Comparison of ENCODE assay signal across 8 cellular contexts in the genomic region with DNA sequence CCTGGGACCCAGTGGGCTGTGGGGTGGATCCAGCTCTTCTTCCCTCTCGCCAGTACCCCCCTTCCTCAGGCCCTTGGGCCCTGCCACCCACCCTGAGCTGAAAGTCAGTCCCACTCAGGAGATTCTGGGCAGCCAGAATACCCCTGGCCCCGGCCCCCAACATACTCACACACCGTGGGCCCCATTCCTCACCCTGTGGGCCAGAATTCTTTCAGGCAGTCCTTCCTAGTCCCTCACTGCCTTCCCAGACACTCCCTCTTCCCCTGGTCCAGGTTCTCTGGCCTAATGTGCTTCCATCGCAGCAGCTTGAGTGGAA. TPM values are rescaled to one million over a fixed set of nuclear protein-coding genes. Genes with fewer than 3 reads are reported as not detected.
DNase-seq lines count a peak whose midpoint lies in the region; ATAC-seq and TF ChIP-seq lines count a peak whose summit lies in the region.

No MANE protein-coding gene starts in this region.

- DNase-seq in CD14-positive monocyte (ENCODE audit: low spot score) (no peak), MM.1S (no peak), trophoblast cell (no peak), COR-L47 (lab: John Stamatoyannopoulos, UW) (no peak), DMS153 treated with DMSO at 0.1 percent for 48 hours (lab: John Stamatoyannopoulos, UW; ENCODE audit: unreplicated experiment) (no peak)

- H3K36me3 ChIP-seq in MM.1S (replicated peaks; ENCODE audit: insufficient read depth, low read length) = no peaks in the 10 kb centered on the region
- no peaks in the 10 kb centered on the region for H3K36me3 ChIP-seq in trophoblast cell (ENCODE audit: control insufficient read depth in 1 of 2, insufficient read depth in 2 of 2, low read length in 2 of 2)

- H3K27me3 Mint-ChIP-seq in CD14-positive monocyte (ENCODE audit: low read depth in 3 of 3) = peaks cover 2 to 6% (median 4%) of the 10 kb centered on the region in 3 donors
- no peaks in the 10 kb centered on the region for H3K27me3 Mint-ChIP-seq in dendritic cell treated with granulocyte-macrophage colony-stimulating factor and Interleukin-4, amounts not matched to agents 40 ng/mL and 50 ng/mL, for 4 days

- TF ChIP-seq CTCF in CD14-positive monocyte (IDR thresholded peaks at IDR 0.05) (no peak), MM.1S (IDR thresholded peaks at IDR 0.05; ENCODE audit: low read length) (no peak)

- H3K27ac ChIP-seq in MM.1S (ENCODE audit: low read length) (no peak overlapping the region), trophoblast cell (ENCODE audit: low read depth, low read length) (no peak overlapping the region)

- H2BK12ac ChIP-seq in trophoblast cell (ENCODE audit: low read length) = no peak overlapping the region

- H3K9ac ChIP-seq in MM.1S (ENCODE audit: low read length) (peak overlapping the region; percentile 58; the same call in 1 of the 2 replicates), trophoblast cell (ENCODE audit: low read length) (no peak overlapping the region)

- H3F3A ChIP-seq in MM.1S (ENCODE audit: insufficient read depth, low read length) = peaks cover 24% of the 10 kb centered on the region

- H3K18ac ChIP-seq in trophoblast cell (ENCODE audit: low read length) = no peak overlapping the region

- H2BK120ac ChIP-seq in trophoblast cell (ENCODE audit: insufficient read depth, low read length, poor library complexity) = no peak overlapping the region

- no peak overlapping the region for H3K23ac ChIP-seq in trophoblast cell (ENCODE audit: low read length)

- H4K91ac ChIP-seq in trophoblast cell (ENCODE audit: low read depth, low read length) = peak overlapping the region; percentile 20

- H2BK5ac ChIP-seq in trophoblast cell (ENCODE audit: low read depth, low read length, poor library complexity) = no peak overlapping the region

- H3K79me2 ChIP-seq in MM.1S (ENCODE audit: low read length) (peaks cover 6% of the 10 kb centered on the region; the same call in 1 of the 2 replicates), trophoblast cell (ENCODE audit: control insufficient read depth, insufficient read depth, low read length, poor library complexity) (peaks cover 9% of the 10 kb centered on the region)

- peak overlapping the region; percentile 53 for H2AK5ac ChIP-seq in trophoblast cell (ENCODE audit: low read length)

- peaks cover 19% of the 10 kb centered on the region for H3K79me1 ChIP-seq in trophoblast cell (ENCODE audit: low read length)

- no peak overlapping the region for H4K8ac ChIP-seq in trophoblast cell (ENCODE audit: low read depth, low read length)

- H2AFZ ChIP-seq in MM.1S (ENCODE audit: low read length) = peak overlapping the region; percentile 68
- peak overlapping the region; percentile 33 for H2AFZ ChIP-seq in trophoblast cell (ENCODE audit: insufficient read depth, low read length, poor library complexity)

- ATAC-seq in HG03442 (IDR thresholded peaks at IDR 0.05; ENCODE audit: unreplicated experiment) (no peak), GM21447 (IDR thresholded peaks at IDR 0.05; ENCODE audit: unreplicated experiment) (no peak)

- H3K9me3 Mint-ChIP-seq in CD14-positive monocyte = peaks cover 0 to 2% (median 0%) of the 10 kb centered on the region in 7 donors
- no peaks in the 10 kb centered on the region for H3K9me3 Mint-ChIP-seq in dendritic cell treated with granulocyte-macrophage colony-stimulating factor and Interleukin-4, amounts not matched to agents 40 ng/mL and 50 ng/mL, for 4 days

- H3K9me3 ChIP-seq in MM.1S (replicated peaks; ENCODE audit: insufficient read depth, low read length) (no peaks in the 10 kb centered on the region), trophoblast cell (ENCODE audit: insufficient read depth, low read depth, low read length) (no peaks in the 10 kb centered on the region)

- H3K27me3 ChIP-seq in MM.1S (replicated peaks; ENCODE audit: insufficient read depth, low read length) (no peaks in the 10 kb centered on the region), trophoblast cell (ENCODE audit: insufficient read depth, low read length) (no peaks in the 10 kb centered on the region)

- intact Hi-C loops in CD14-positive monocyte (cut with micrococcal nuclease) = loop anchor here in 1 of 2 donors (2.0 kb wide), 1 partner anchor 14 kb away; no protein-coding TSS in a partner anchor
- intact Hi-C loops in dendritic cell treated with granulocyte-macrophage colony-stimulating factor and Interleukin-4, amounts not matched to agents 40 ng/mL and 50 ng/mL, for 4 days (cut with micrococcal nuclease) = loop anchor here (10.0 kb wide), 1 partner anchor 228 kb away; a partner anchor contains a TSS

- no peaks in the 10 kb centered on the region for H4K20me1 ChIP-seq in MM.1S (ENCODE audit: insufficient read depth, low read length)

- H3K9me2 ChIP-seq in MM.1S (replicated peaks; ENCODE audit: insufficient read depth, low read length) = no peaks in the 10 kb centered on the region

- no CpG with 5 or more reads among the region's 4 CpGs for WGBS in trophoblast cell (ENCODE audit: extremely low coverage, insufficient coverage, insufficient read length)

- H3K4me3 ChIP-seq in MM.1S (ENCODE audit: low read length) = peak overlapping the region; percentile 44
- H3K4me3 ChIP-seq in trophoblast cell (ENCODE audit: low read depth, low read length) = no peak overlapping the region

- no peak overlapping the region for H4K12ac ChIP-seq in trophoblast cell (ENCODE audit: low read depth, low read length)

- peak overlapping the region; percentile 63; the same call in 1 of the 2 replicates for H3K4me2 ChIP-seq in MM.1S (ENCODE audit: low read depth, low read length)
- no peak overlapping the region for H3K4me2 ChIP-seq in trophoblast cell (ENCODE audit: low read length)

- H3K4me1 Mint-ChIP-seq in CD14-positive monocyte = peaks cover 63% of the 10 kb centered on the region
- H3K4me1 Mint-ChIP-seq in dendritic cell treated with granulocyte-macrophage colony-stimulating factor and Interleukin-4, amounts not matched to agents 40 ng/mL and 50 ng/mL, for 4 days (ENCODE audit: low read depth) = peaks cover 75% of the 10 kb centered on the region

- no peak overlapping the region for H3K4ac ChIP-seq in trophoblast cell (ENCODE audit: low read depth, low read length)

- H3K14ac ChIP-seq in trophoblast cell (ENCODE audit: low read length) = no peak overlapping the region

- peak overlapping the region; percentile 14 to 61 for H3K4me3 Mint-ChIP-seq in CD14-positive monocyte
- H3K4me3 Mint-ChIP-seq in dendritic cell treated with granulocyte-macrophage colony-stimulating factor and Interleukin-4, amounts not matched to agents 40 ng/mL and 50 ng/mL, for 4 days = peak overlapping the region; percentile 19

- H3K4me1 ChIP-seq in MM.1S (ENCODE audit: low read length) (peaks cover 24% of the 10 kb centered on the region), trophoblast cell (ENCODE audit: control insufficient read depth in 1 of 2, insufficient read depth in 2 of 2, low read length in 2 of 2) (peaks cover 18 to 25% of the 10 kb centered on the region in 2 experiments)

- peaks cover 3 to 5% of the 10 kb centered on the region in 2 donors for H3K36me3 Mint-ChIP-seq in CD14-positive monocyte
- peaks cover 14% of the 10 kb centered on the region for H3K36me3 Mint-ChIP-seq in dendritic cell treated with granulocyte-macrophage colony-stimulating factor and Interleukin-4, amounts not matched to agents 40 ng/mL and 50 ng/mL, for 4 days (ENCODE audit: low read depth)

- H3K27ac Mint-ChIP-seq in CD14-positive monocyte = peak overlapping the region; percentile 96 to 99 (median 97)
- H3K27ac Mint-ChIP-seq in dendritic cell treated with granulocyte-macrophage colony-stimulating factor and Interleukin-4, amounts not matched to agents 40 ng/mL and 50 ng/mL, for 4 days = peak overlapping the region; percentile 99

RNA-seq across cellular contexts. Expression of a gene that starts 3.2 kb away (rescaled TPM):
- 100 to 1,000 TPM; 157 to 176 TPM for polyA plus RNA-seq in CD14-positive monocyte
- 45.2 and 45.7 TPM in 2 replicates for polyA plus RNA-seq in trophoblast cell (2013)

RNA-seq across cellular contexts. Expression of a gene that starts 16.9 kb away (rescaled TPM):
- polyA plus RNA-seq in CD14-positive monocyte = under 1 TPM; 0.44 to 0.94 TPM
- 3.1 TPM in 2 replicates for polyA plus RNA-seq in trophoblast cell (2013)

RNA-seq across cellular contexts. Expression of a gene that starts 35.3 kb away (rescaled TPM):
- polyA plus RNA-seq in CD14-positive monocyte = 1 to 10 TPM; 3.7 to 3.8 TPM
- 13.2 and 14.2 TPM in 2 replicates for polyA plus RNA-seq in trophoblast cell (2013)

RNA-seq across cellular contexts. Expression of a gene that starts 45.1 kb away (rescaled TPM):
- polyA plus RNA-seq in CD14-positive monocyte = 100 to 1,000 TPM; 461 to 551 TPM
- polyA plus RNA-seq in trophoblast cell (2013) = 208 and 213 TPM in 2 replicates

RNA-seq across cellular contexts. Expression of a gene that starts 47.4 kb away (rescaled TPM):
- polyA plus RNA-seq in CD14-positive monocyte = 10 to 100 TPM; 68.6 to 72.9 TPM
- polyA plus RNA-seq in trophoblast cell (2013) = 0.04 and 0.15 TPM in 2 replicates
